In the genomic region with DNA sequence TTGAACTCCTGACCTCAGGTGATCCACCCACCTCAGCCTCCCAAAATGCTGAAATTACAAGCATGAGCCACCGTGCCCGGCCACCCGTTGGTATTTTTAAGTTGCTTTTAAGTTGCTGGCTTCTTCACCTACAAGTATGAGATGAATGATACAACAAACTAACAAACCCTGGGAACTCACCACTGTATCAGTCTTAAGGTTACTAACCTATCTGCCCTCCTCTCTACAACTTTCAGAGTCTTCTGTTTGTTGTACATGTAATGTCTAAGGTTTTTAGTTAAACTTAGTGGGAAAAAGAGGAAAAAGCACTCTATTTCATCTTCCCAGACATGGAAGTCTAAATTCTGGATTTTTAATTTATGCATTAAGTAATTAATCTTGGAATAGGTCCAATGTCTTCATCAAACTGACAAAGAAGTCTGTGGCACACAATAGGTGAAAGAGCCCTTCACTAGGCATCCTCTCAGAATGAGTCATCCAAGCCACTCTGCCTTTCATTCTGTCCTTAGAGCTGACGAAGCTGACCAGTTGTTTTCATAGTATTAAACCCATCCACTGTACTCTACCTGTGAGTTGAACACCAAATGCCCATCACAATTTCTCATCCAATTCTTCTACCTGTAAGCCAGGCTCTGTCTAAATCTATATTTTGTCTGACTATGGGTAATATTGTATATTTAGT, we compare ENCODE assay signal across 14 cellular contexts.
A peak's percentile ranks its signal among the peaks of the same experiment; 100 is the strongest.
DNase-seq lines count a peak whose midpoint lies in the region; ATAC-seq and TF ChIP-seq lines count a peak whose summit lies in the region.
"Had no signal": no experiment of that assay in that cellular context is flagged by ENCODE, and none has a peak within 500 bp of the region (broad histone marks: within the 10 kb centered on the region; RNA-seq: fewer than 3 reads in every experiment).

No MANE protein-coding gene starts in this region.

- H3K4me3 ChIP-seq in fibroblast of mammary gland (ENCODE audit: control insufficient read depth, low read depth, low read length): no peak overlapping the region
- H3K4me3 ChIP-seq: hepatocyte, ovary had no signal

- TF ChIP-seq CTCF in fibroblast of mammary gland (conservative IDR thresholded peaks at IDR 0.05; ENCODE audit: control insufficient read depth, insufficient read depth, low read depth, low read length): no peak

- DNase-seq in fibroblast of mammary gland (ENCODE audit: low read depth) (peak; percentile 15), midbrain (lab: John Stamatoyannopoulos, UW) (no peak), GM19240 (ENCODE audit: insufficient read length, low spot score) (no peak)
- DNase-seq: aorta; Caco-2; NCI-H187; ovary; stimulated activated CD4-positive, alpha-beta T cell treated with anti-CD3 and anti-CD28 coated beads, Interleukin-2, amount 100 ng/mL, for 24 hours; stimulated activated naive CD8-positive, alpha-beta T cell treated with anti-CD3 and anti-CD28 coated beads, Interleukin-15, Interleukin-2, amounts not matched to agents 100 U/mL and 50 U/mL, for 24 hours had no signal

- ATAC-seq in GM18520 (IDR thresholded peaks at IDR 0.05; ENCODE audit: unreplicated experiment) (peak; percentile 87), GM21423 (IDR thresholded peaks at IDR 0.05; ENCODE audit: unreplicated experiment) (peak; percentile 68), HG03469 (IDR thresholded peaks at IDR 0.05; ENCODE audit: unreplicated experiment) (peak; percentile 48)
- no peak for ATAC-seq in activated CD4-positive, CD25-positive, alpha-beta regulatory T cell treated with anti-CD3 and anti-CD28 coated beads, Interleukin-2, amount 50 U/mL, for 24 hours
- ATAC-seq: stimulated activated naive CD8-positive, alpha-beta T cell treated with anti-CD3 and anti-CD28 coated beads, Interleukin-15, Interleukin-2, amounts not matched to agents 100 U/mL and 50 U/mL, for 24 hours had no signal

Comparison
In these comparisons a context has a peak if more than half of its experiments do, and no peak if none do; other contexts are left out.
1. ATAC-seq: peak in GM18520 (single experiment), GM21423 (single experiment) and HG03469 (single experiment); none in activated CD4-positive, CD25-positive, alpha-beta regulatory T cell treated with anti-CD3 and anti-CD28 coated beads, Interleukin-2, amount 50 U/mL, for 24 hours (0 of 2).